8 cellular contexts compared by ENCODE assay signal in the genomic region with DNA sequence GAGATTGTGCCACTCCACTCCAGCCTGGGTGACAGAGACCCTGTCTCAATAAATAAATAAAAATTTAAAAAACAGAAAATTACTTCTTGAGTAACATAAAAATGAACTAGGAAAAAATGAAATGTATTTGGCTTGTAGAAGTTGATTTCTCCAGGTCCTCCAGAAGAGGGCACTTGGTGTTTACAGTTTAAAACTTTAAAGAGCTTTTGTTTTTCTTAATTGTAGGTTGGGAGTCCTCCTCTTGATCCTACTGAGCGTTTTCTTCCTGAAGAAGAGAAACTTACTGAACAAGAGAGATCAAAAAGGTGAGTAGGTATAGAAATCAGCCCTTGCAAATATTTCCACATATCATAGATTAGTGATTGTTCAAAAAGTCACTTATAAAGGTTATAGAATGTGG. TPM values are rescaled to one million over a fixed set of nuclear protein-coding genes. Genes with fewer than 3 reads are reported as not detected.
DNase-seq lines count a peak whose midpoint lies in the region; ATAC-seq, FAIRE-seq and TF ChIP-seq lines count a peak whose summit lies in the region.

No MANE protein-coding gene starts in this region.

- ATAC-seq in activated naive CD8-positive, alpha-beta T cell treated with anti-CD3 and anti-CD28 coated beads, Interleukin-2, amount 50 U/mL, for 24 hours, result no peak
- ATAC-seq in GM18498 (IDR thresholded peaks at IDR 0.05; ENCODE audit: unreplicated experiment), result no peak

- H3K27me3 Mint-ChIP-seq in CD4-positive, alpha-beta memory T cell, result no peaks in the 10 kb centered on the region
- no peaks in the 10 kb centered on the region for H3K27me3 Mint-ChIP-seq in activated naive CD8-positive, alpha-beta T cell treated with anti-CD3 and anti-CD28 coated beads, Interleukin-2, amount 50 U/mL, for 24 hours
- H3K27me3 Mint-ChIP-seq in activated T-helper 1 cell treated with anti-CD3 and anti-CD28 coated beads, Interleukin-12 subunit alpha, Interleukin-12 subunit beta, Interleukin-2, Interleukin-4 antibody, amounts not matched to agents 30 ng/mL and 10 ng/mL and 1 ng/mL, durations not matched to agents 14 hours and 24 hours and 36 hours (ENCODE audit: insufficient read depth), result no peaks in the 10 kb centered on the region

- H2AFZ ChIP-seq in hepatocyte, result no peak overlapping the region

- H3K9me2 ChIP-seq in hepatocyte (replicated peaks; ENCODE audit: insufficient read depth), result no peaks in the 10 kb centered on the region

- peaks cover 1 to 5% (median 3%) of the 10 kb centered on the region in 4 donors for H3K4me1 Mint-ChIP-seq in CD4-positive, alpha-beta memory T cell
- H3K4me1 Mint-ChIP-seq in activated naive CD8-positive, alpha-beta T cell treated with anti-CD3 and anti-CD28 coated beads, Interleukin-2, amount 50 U/mL, for 24 hours, result peaks cover 5% of the 10 kb centered on the region
- peaks cover 18% of the 10 kb centered on the region for H3K4me1 Mint-ChIP-seq in activated T-helper 1 cell treated with anti-CD3 and anti-CD28 coated beads, Interleukin-12 subunit alpha, Interleukin-12 subunit beta, Interleukin-2, Interleukin-4 antibody, amounts not matched to agents 30 ng/mL and 10 ng/mL and 1 ng/mL, durations not matched to agents 14 hours and 24 hours and 36 hours (ENCODE audit: low read depth)

- CTCF ChIA-PET in CD4-positive, alpha-beta memory T cell (lab: Charles Lee; ENCODE audit: partially characterized antibody), result interaction anchor here (0.7 to 4.4 kb wide), 22 partner anchors 10 to 389 kb away, joined by 3 to 228 read pairs (median 4); a partner anchor contains a TSS

- peaks cover 15 to 33% of the 10 kb centered on the region in 2 donors for H3K36me3 Mint-ChIP-seq in CD4-positive, alpha-beta memory T cell
- peaks cover 2% of the 10 kb centered on the region for H3K36me3 Mint-ChIP-seq in activated naive CD8-positive, alpha-beta T cell treated with anti-CD3 and anti-CD28 coated beads, Interleukin-2, amount 50 U/mL, for 24 hours (ENCODE audit: low read depth)
- peaks cover 10% of the 10 kb centered on the region for H3K36me3 Mint-ChIP-seq in activated T-helper 1 cell treated with anti-CD3 and anti-CD28 coated beads, Interleukin-12 subunit alpha, Interleukin-12 subunit beta, Interleukin-2, Interleukin-4 antibody, amounts not matched to agents 30 ng/mL and 10 ng/mL and 1 ng/mL, durations not matched to agents 14 hours and 24 hours and 36 hours (ENCODE audit: low read depth)

- H3K4me2 ChIP-seq in hepatocyte, result no peak overlapping the region

- POLR2A ChIA-PET in CD4-positive, alpha-beta memory T cell (lab: Charles Lee; ENCODE audit: partially characterized antibody), result interaction anchor here (1.0 to 4.2 kb wide), 5 partner anchors 39 to 403 kb away, joined by 4 to 56 read pairs (median 7); a partner anchor contains a TSS

- peak overlapping the region in 1 of 7 donors; percentile 38 for H3K27ac Mint-ChIP-seq in CD4-positive, alpha-beta memory T cell
- H3K27ac Mint-ChIP-seq in activated naive CD8-positive, alpha-beta T cell treated with anti-CD3 and anti-CD28 coated beads, Interleukin-2, amount 50 U/mL, for 24 hours, result peak overlapping the region; percentile 42
- H3K27ac Mint-ChIP-seq in activated T-helper 1 cell treated with anti-CD3 and anti-CD28 coated beads, Interleukin-12 subunit alpha, Interleukin-12 subunit beta, Interleukin-2, Interleukin-4 antibody, amounts not matched to agents 30 ng/mL and 10 ng/mL and 1 ng/mL, durations not matched to agents 14 hours and 24 hours and 36 hours, result no peak overlapping the region

- H3K4me3 Mint-ChIP-seq in CD4-positive, alpha-beta memory T cell, result no peak overlapping the region
- H3K4me3 Mint-ChIP-seq in activated naive CD8-positive, alpha-beta T cell treated with anti-CD3 and anti-CD28 coated beads, Interleukin-2, amount 50 U/mL, for 24 hours, result no peak overlapping the region
- H3K4me3 Mint-ChIP-seq in activated T-helper 1 cell treated with anti-CD3 and anti-CD28 coated beads, Interleukin-12 subunit alpha, Interleukin-12 subunit beta, Interleukin-2, Interleukin-4 antibody, amounts not matched to agents 30 ng/mL and 10 ng/mL and 1 ng/mL, durations not matched to agents 14 hours and 24 hours and 36 hours, result no peak overlapping the region

- 35% methylated on average over 1 of the region's 1 CpG for WGBS in hepatocyte (ENCODE audit: low lambda C conversion rate, missing lambda C conversion rate)

- no peaks in the 10 kb centered on the region for H4K20me1 ChIP-seq in hepatocyte (ENCODE audit: insufficient read depth, poor library complexity, severe bottlenecking)

- no peaks in the 10 kb centered on the region for H3K9me3 ChIP-seq in CD4-positive, alpha-beta memory T cell (ENCODE audit: control insufficient read depth in 1 of 2, low read length in 2 of 2)
- H3K9me3 ChIP-seq in hepatocyte (ENCODE audit: low read depth), result no peaks in the 10 kb centered on the region
- no peaks in the 10 kb centered on the region for H3K9me3 ChIP-seq in effector memory CD4-positive, alpha-beta T cell (ENCODE audit: control insufficient read depth, low read length)

- peak; percentile 57 for TF ChIP-seq CTCF in hepatocyte (IDR thresholded peaks at IDR 0.05; ENCODE audit: poor library complexity)

- no peak overlapping the region for H3K27ac ChIP-seq in CD4-positive, alpha-beta memory T cell (ENCODE audit: low read depth, low read length)
- no peak overlapping the region for H3K27ac ChIP-seq in hepatocyte
- H3K27ac ChIP-seq in effector memory CD4-positive, alpha-beta T cell (ENCODE audit: insufficient read depth, low read length, poor library complexity, severe bottlenecking), result no peak overlapping the region

- no peaks in the 10 kb centered on the region for H3K27me3 ChIP-seq in CD4-positive, alpha-beta memory T cell (ENCODE audit: insufficient read depth, low read length)
- H3K27me3 ChIP-seq in hepatocyte, result no peaks in the 10 kb centered on the region
- no peaks in the 10 kb centered on the region for H3K27me3 ChIP-seq in effector memory CD4-positive, alpha-beta T cell (replicated peaks; ENCODE audit: control insufficient read depth, insufficient read depth, low read length, poor library complexity, severe bottlenecking)

- H3K4me3 ChIP-seq in CD4-positive, alpha-beta memory T cell (ENCODE audit: low read length in 2 of 2), result no peak overlapping the region
- H3K4me3 ChIP-seq in hepatocyte, result no peak overlapping the region
- H3K4me3 ChIP-seq in effector memory CD4-positive, alpha-beta T cell (ENCODE audit: insufficient read depth, low read depth, low read length, poor library complexity, severe bottlenecking), result no peak overlapping the region

- DNase-seq in CD4-positive, alpha-beta memory T cell, result peak in 4 of 5 donors; percentile 62 to 70 (median 64)
- DNase-seq in HTR-8/SVneo (ENCODE audit: insufficient read length, low spot score), result peak; percentile 41
- no peak for DNase-seq in activated naive CD8-positive, alpha-beta T cell treated with anti-CD3 and anti-CD28 coated beads, Interleukin-2, amount 50 U/mL, for 24 hours
- DNase-seq in hepatocyte (ENCODE audit: low spot score), result peak; percentile 25
- no peak for DNase-seq in NCI-H748 treated with DMSO at 0.1 percent for 48 hours (lab: John Stamatoyannopoulos, UW)
- no peak for DNase-seq in effector memory CD4-positive, alpha-beta T cell
- no peak for DNase-seq in activated T-helper 1 cell treated with anti-CD3 and anti-CD28 coated beads, Interleukin-12 subunit alpha, Interleukin-12 subunit beta, Interleukin-2, Interleukin-4 antibody, amounts not matched to agents 30 ng/mL and 10 ng/mL and 1 ng/mL, durations not matched to agents 14 hours and 24 hours and 36 hours (ENCODE audit: low spot score)

- H3K36me3 ChIP-seq in CD4-positive, alpha-beta memory T cell (ENCODE audit: insufficient read depth, low read length), result peaks cover 21% of the 10 kb centered on the region
- peaks cover 6% of the 10 kb centered on the region for H3K36me3 ChIP-seq in hepatocyte (replicated peaks; ENCODE audit: insufficient read depth, low read depth)
- H3K36me3 ChIP-seq in effector memory CD4-positive, alpha-beta T cell (ENCODE audit: control insufficient read depth, insufficient read depth, low read length), result peaks cover 31% of the 10 kb centered on the region

- no peaks in the 10 kb centered on the region for H3K4me1 ChIP-seq in CD4-positive, alpha-beta memory T cell (ENCODE audit: insufficient read depth, low read length)
- H3K4me1 ChIP-seq in hepatocyte (ENCODE audit: insufficient read depth), result no peaks in the 10 kb centered on the region
- H3K4me1 ChIP-seq in effector memory CD4-positive, alpha-beta T cell (ENCODE audit: control insufficient read depth, insufficient read depth, low read length, poor library complexity, severe bottlenecking), result no peaks in the 10 kb centered on the region

- peaks cover 10% of the 10 kb centered on the region for H3K79me2 ChIP-seq in hepatocyte

- FAIRE-seq in HTR-8/SVneo (lab: Jason Lieb, UNC), result no peak

- intact Hi-C loops in CD4-positive, alpha-beta memory T cell (cut with micrococcal nuclease), result loop anchor here (1.0 to 5.0 kb wide), 5 partner anchors 88 to 502 kb away; no protein-coding TSS in a partner anchor
- intact Hi-C loops in activated T-helper 1 cell treated with anti-CD3 and anti-CD28 coated beads, Interleukin-12 subunit alpha, Interleukin-12 subunit beta, Interleukin-2, Interleukin-4 antibody, amounts not matched to agents 30 ng/mL and 10 ng/mL and 1 ng/mL, durations not matched to agents 14 hours and 24 hours and 36 hours (cut with micrococcal nuclease), result loop anchor here (1.0 to 5.0 kb wide), 7 partner anchors 40 to 402 kb away; no protein-coding TSS in a partner anchor

- H3K9me3 Mint-ChIP-seq in CD4-positive, alpha-beta memory T cell, result no peaks in the 10 kb centered on the region
- no peaks in the 10 kb centered on the region for H3K9me3 Mint-ChIP-seq in activated naive CD8-positive, alpha-beta T cell treated with anti-CD3 and anti-CD28 coated beads, Interleukin-2, amount 50 U/mL, for 24 hours
- no peaks in the 10 kb centered on the region for H3K9me3 Mint-ChIP-seq in activated T-helper 1 cell treated with anti-CD3 and anti-CD28 coated beads, Interleukin-12 subunit alpha, Interleukin-12 subunit beta, Interleukin-2, Interleukin-4 antibody, amounts not matched to agents 30 ng/mL and 10 ng/mL and 1 ng/mL, durations not matched to agents 14 hours and 24 hours and 36 hours

RNA-seq across cellular contexts. Expression of a gene that starts 16.2 kb away (rescaled TPM):
- 10 to 100 TPM; 17.9 to 18.5 TPM for total RNA-seq in CD4-positive, alpha-beta memory T cell
- 1 to 10 TPM; 2.7 to 8.1 TPM for polyA plus RNA-seq in CD4-positive, alpha-beta memory T cell
- 32.6 and 40.5 TPM in 2 replicates for total RNA-seq in hepatocyte
- polyA plus RNA-seq in hepatocyte, result 33.8 and 35.1 TPM in 2 replicates
- total RNA-seq in activated T-helper 1 cell treated with anti-CD3 and anti-CD28 coated beads, Interleukin-12 subunit alpha, Interleukin-12 subunit beta, Interleukin-2, Interleukin-4 antibody, amounts not matched to agents 30 ng/mL and 10 ng/mL and 1 ng/mL, durations not matched to agents 14 hours and 24 hours and 36 hours, result 16.4 and 16.9 TPM in 2 replicates

RNA-seq across cellular contexts. Expression of a gene that starts 48.9 kb away (rescaled TPM):
- total RNA-seq in CD4-positive, alpha-beta memory T cell, result 10 to 100 TPM; 50.6 to 57.1 TPM
- 10 to 100 TPM; 20.3 to 20.7 TPM for polyA plus RNA-seq in CD4-positive, alpha-beta memory T cell
- total RNA-seq in hepatocyte, result 55.6 and 55.7 TPM in 2 replicates
- 15.8 and 17.0 TPM in 2 replicates for polyA plus RNA-seq in hepatocyte
- total RNA-seq in activated T-helper 1 cell treated with anti-CD3 and anti-CD28 coated beads, Interleukin-12 subunit alpha, Interleukin-12 subunit beta, Interleukin-2, Interleukin-4 antibody, amounts not matched to agents 30 ng/mL and 10 ng/mL and 1 ng/mL, durations not matched to agents 14 hours and 24 hours and 36 hours, result 267 and 278 TPM in 2 replicates

Comparison
In these comparisons a context has a peak if more than half of its experiments do, and no peak if none do; other contexts are left out.
1. DNase-seq: peak in CD4-positive, alpha-beta memory T cell (4 of 5), HTR-8/SVneo (single experiment) and hepatocyte (single experiment); none in activated naive CD8-positive, alpha-beta T cell treated with anti-CD3 and anti-CD28 coated beads, Interleukin-2, amount 50 U/mL, for 24 hours (single experiment), NCI-H748 treated with DMSO at 0.1 percent for 48 hours (single experiment), effector memory CD4-positive, alpha-beta T cell (0 of 3) and activated T-helper 1 cell treated with anti-CD3 and anti-CD28 coated beads, Interleukin-12 subunit alpha, Interleukin-12 subunit beta, Interleukin-2, Interleukin-4 antibody, amounts not matched to agents 30 ng/mL and 10 ng/mL and 1 ng/mL, durations not matched to agents 14 hours and 24 hours and 36 hours (single experiment).